In genomic region chr2:100814043-100814442, GRCh38 we compare ENCODE assay signal across 22 cellular contexts. TPM values are rescaled to one million over a fixed set of nuclear protein-coding genes. Genes with fewer than 3 reads are reported as not detected.
DNase-seq lines count a peak whose midpoint lies in the region; ATAC-seq and TF ChIP-seq lines count a peak whose summit lies in the region.
"Had no signal": no experiment of that assay in that cellular context is flagged by ENCODE, and none has a peak within 500 bp of the region (broad histone marks: within the 10 kb centered on the region; RNA-seq: fewer than 3 reads in every experiment).

No MANE protein-coding gene starts in this region.

- TF ChIP-seq POLR2A in GM18505 (IDR thresholded peaks at IDR 0.05; ENCODE audit: borderline replicate concordance, extremely low read depth, insufficient read depth, insufficient read length) = no peak
- no peak for TF ChIP-seq POLR2A in esophagus muscularis mucosa (IDR thresholded peaks at IDR 0.05; ENCODE audit: low read depth)
- TF ChIP-seq POLR2A in prostate gland (IDR thresholded peaks at IDR 0.05) = no peak

- H3K27ac Mint-ChIP-seq in activated naive CD4-positive, alpha-beta T cell treated with anti-CD3 and anti-CD28 coated beads, Interleukin-2, amount 10 ng/mL, durations not matched to agents 7 days and 5 days = peak overlapping the region; percentile 89
- peak overlapping the region; percentile 21 for H3K27ac Mint-ChIP-seq in CD4-positive, alpha-beta T cell
- H3K27ac Mint-ChIP-seq: HFFc6, natural killer cell had no signal

- no peaks in the 10 kb centered on the region for H3K36me3 Mint-ChIP-seq in activated naive CD4-positive, alpha-beta T cell treated with anti-CD3 and anti-CD28 coated beads, Interleukin-2, amount 10 ng/mL, durations not matched to agents 7 days and 5 days
- no peaks in the 10 kb centered on the region for H3K36me3 Mint-ChIP-seq in CD4-positive, alpha-beta T cell (ENCODE audit: low read depth)
- H3K36me3 Mint-ChIP-seq: natural killer cell had no signal

- CTCF ChIA-PET in activated naive CD4-positive, alpha-beta T cell treated with anti-CD3 and anti-CD28 coated beads, Interleukin-2, amount 10 ng/mL, durations not matched to agents 7 days and 5 days (lab: Charles Lee) = interaction anchor here (0.5 kb wide), 1 partner anchor 11 kb away, joined by 3 read pairs; no protein-coding TSS in a partner anchor
- CTCF ChIA-PET in CD4-positive, alpha-beta T cell (lab: Charles Lee) = no interaction called here

- TF ChIP-seq CTCF in CD4-positive, alpha-beta T cell (IDR thresholded peaks at IDR 0.05) = no peak
- TF ChIP-seq CTCF in brain microvascular endothelial cell (IDR thresholded peaks at IDR 0.05; ENCODE audit: low read depth, low read length, missing control alignments) (no peak), psoas muscle (IDR thresholded peaks at IDR 0.05) (no peak), esophagus muscularis mucosa (IDR thresholded peaks at IDR 0.05) (no peak), prostate gland (IDR thresholded peaks at IDR 0.05) (no peak)

- peaks cover 15% of the 10 kb centered on the region for H3K4me1 ChIP-seq in psoas muscle
- H3K4me1 ChIP-seq in esophagus muscularis mucosa = peaks cover 29 to 35% (median 31%) of the 10 kb centered on the region in 4 donors
- no peaks in the 10 kb centered on the region for H3K4me1 ChIP-seq in prostate gland (replicated peaks)

- no peak for ATAC-seq in CD4-positive, alpha-beta T cell (ENCODE audit: poor library complexity)
- ATAC-seq in psoas muscle (no peak), GM18505 (IDR thresholded peaks at IDR 0.05; ENCODE audit: unreplicated experiment) (no peak)
- ATAC-seq: esophagus mucosa, natural killer cell had no signal

- no peak for TF ChIP-seq EP300 in esophagus muscularis mucosa (IDR thresholded peaks at IDR 0.05)

- in situ Hi-C loops in brain microvascular endothelial cell (cut with HindIII; ENCODE audit: low pct_ligation_motif_present, low sequenced_read_pairs) = no loop called here

- intact Hi-C loops in CD4-positive, alpha-beta T cell (cut with DNase I, micrococcal nuclease) = loop anchor here (10.0 kb wide), 2 partner anchors 169 to 171 kb away; no protein-coding TSS in a partner anchor
- intact Hi-C loops in psoas muscle (cut with DNase I) (loop anchor here in 1 of 2 donors (10.0 kb wide), 2 partner anchors 141 to 171 kb away; no protein-coding TSS in a partner anchor), esophagus muscularis mucosa (cut with DNase I) (no loop called here), prostate gland (cut with DNase I) (no loop called here)

- H3K27me3 ChIP-seq in CD4-positive, alpha-beta T cell (ENCODE audit: control insufficient read depth, insufficient read depth, low read length) = no peaks in the 10 kb centered on the region
- H3K27me3 ChIP-seq in brain microvascular endothelial cell (replicated peaks) (no peaks in the 10 kb centered on the region), psoas muscle (ENCODE audit: insufficient read depth in 3 of 3, low read length in 2 of 3) (no peaks in the 10 kb centered on the region), esophagus muscularis mucosa (peaks cover 0 to under 1% (median 0%) of the 10 kb centered on the region in 4 donors), prostate gland (replicated peaks; ENCODE audit: insufficient read depth) (no peaks in the 10 kb centered on the region)
- H3K27me3 ChIP-seq: ovary had no signal

- peaks cover 33% of the 10 kb centered on the region for H3K27me3 Mint-ChIP-seq in activated naive CD4-positive, alpha-beta T cell treated with anti-CD3 and anti-CD28 coated beads, Interleukin-2, amount 10 ng/mL, durations not matched to agents 7 days and 5 days
- peaks cover 11% of the 10 kb centered on the region for H3K27me3 Mint-ChIP-seq in CD4-positive, alpha-beta T cell

- POLR2A ChIA-PET in CD4-positive, alpha-beta T cell (lab: Charles Lee) = no interaction called here

- H3K4me3 Mint-ChIP-seq in activated naive CD4-positive, alpha-beta T cell treated with anti-CD3 and anti-CD28 coated beads, Interleukin-2, amount 10 ng/mL, durations not matched to agents 7 days and 5 days = no peak overlapping the region
- H3K4me3 Mint-ChIP-seq in CD4-positive, alpha-beta T cell = no peak overlapping the region
- H3K4me3 Mint-ChIP-seq: HFFc6, natural killer cell had no signal

- 72 to 97% (median 89%) methylated on average over 3 of the region's 3 CpGs for WGBS in psoas muscle, 3 donors
- WGBS in esophagus muscularis mucosa = 90% methylated on average over 3 of the region's 3 CpGs
- 89% methylated on average over 3 of the region's 3 CpGs for WGBS in prostate gland

- H3K4me1 Mint-ChIP-seq in activated naive CD4-positive, alpha-beta T cell treated with anti-CD3 and anti-CD28 coated beads, Interleukin-2, amount 10 ng/mL, durations not matched to agents 7 days and 5 days = peaks cover 51% of the 10 kb centered on the region
- peaks cover 28% of the 10 kb centered on the region for H3K4me1 Mint-ChIP-seq in CD4-positive, alpha-beta T cell (ENCODE audit: low read depth)

- no peak overlapping the region for H3K27ac ChIP-seq in CD4-positive, alpha-beta T cell (ENCODE audit: low read depth, low read length)
- H3K27ac ChIP-seq in brain microvascular endothelial cell = peak overlapping the region; percentile 34
- H3K27ac ChIP-seq in psoas muscle = peak overlapping the region; percentile 14
- H3K27ac ChIP-seq in esophagus muscularis mucosa (replicated peaks in 1 of 4) = peak overlapping the region in 1 of 4 donors; percentile 39
- H3K27ac ChIP-seq in prostate gland = no peak overlapping the region
- H3K27ac ChIP-seq: GM23248, ovary had no signal

- H3K4me3 ChIP-seq in brain microvascular endothelial cell (ENCODE audit: low read depth, low read length) (no peak overlapping the region), psoas muscle (no peak overlapping the region), esophagus muscularis mucosa (no peak overlapping the region), prostate gland (no peak overlapping the region)
- H3K4me3 ChIP-seq: GM23248, ovary had no signal

- no peak for DNase-seq in activated naive CD4-positive, alpha-beta T cell treated with anti-CD3 and anti-CD28 coated beads, Interleukin-2, amount 10 ng/mL, durations not matched to agents 7 days and 5 days
- no peak for DNase-seq in activated naive CD4-positive, alpha-beta T cell (lab: John Stamatoyannopoulos, UW)
- no peak for DNase-seq in CD4-positive, alpha-beta T cell
- DNase-seq in brain microvascular endothelial cell (no peak), psoas muscle (no peak), esophagus muscularis mucosa (ENCODE audit: extremely low spot score) (no peak), prostate gland (ENCODE audit: low spot score) (no peak)
- DNase-seq: activated CD4-positive, alpha-beta T cell treated with anti-CD3 and anti-CD28 coated beads for 1 hour; activated gamma-delta T cell treated with Interleukin-2 at 50 U/mL for 16 hours; aorta; effector CD4-positive, alpha-beta T cell; natural killer cell; NCI-H1092 treated with DMSO at 0.1 percent for 48 hours; NCI-H2029; NCI-H345; ovary; SHP77 treated with DMSO at 0.1 percent for 48 hours; SW 1271 had no signal

- H3K36me3 ChIP-seq in brain microvascular endothelial cell (replicated peaks) (no peaks in the 10 kb centered on the region), psoas muscle (ENCODE audit: insufficient read depth in 1 of 2, low read depth in 1 of 2) (no peaks in the 10 kb centered on the region), esophagus muscularis mucosa (no peaks in the 10 kb centered on the region), prostate gland (no peaks in the 10 kb centered on the region)
- H3K36me3 ChIP-seq: ovary had no signal

- H3K9me3 ChIP-seq in CD4-positive, alpha-beta T cell (ENCODE audit: control insufficient read depth, low read length) = no peaks in the 10 kb centered on the region
- no peaks in the 10 kb centered on the region for H3K9me3 ChIP-seq in psoas muscle
- H3K9me3 ChIP-seq in esophagus muscularis mucosa = no peaks in the 10 kb centered on the region
- no peaks in the 10 kb centered on the region for H3K9me3 ChIP-seq in prostate gland
- H3K9me3 ChIP-seq: ovary had no signal

- H3K9me3 Mint-ChIP-seq in activated naive CD4-positive, alpha-beta T cell treated with anti-CD3 and anti-CD28 coated beads, Interleukin-2, amount 10 ng/mL, durations not matched to agents 7 days and 5 days = no peaks in the 10 kb centered on the region
- no peaks in the 10 kb centered on the region for H3K9me3 Mint-ChIP-seq in CD4-positive, alpha-beta T cell
- H3K9me3 Mint-ChIP-seq: HFFc6, natural killer cell had no signal

RNA-seq across cellular contexts. Expression of gene NPAS2, which starts 5.9 kb away (rescaled TPM):
- total RNA-seq in CD4-positive, alpha-beta T cell = 10 to 100 TPM in 1 of 2 experiments, 1 to 10 TPM in 1; 9.8 to 10.7 TPM
- total RNA-seq in psoas muscle (10 to 100 TPM in 3 of 4 donors, 1 to 10 TPM in 1; 8.7 to 42.7 (median 16.9) TPM), esophagus muscularis mucosa (10 to 100 TPM; 14.1 to 45.8 (median 28.1) TPM), prostate gland (10 to 100 TPM; 24.2 to 45.8 TPM)
- 10 to 100 TPM in 2 of 3 donors, 1 to 10 TPM in 1; 8.5 to 56.2 (median 17.3) TPM for polyA plus RNA-seq in psoas muscle
- total RNA-seq: natural killer cell had no signal

Comparison
In these comparisons a context has a peak if more than half of its experiments do, and no peak if none do; other contexts are left out.
1. H3K27ac ChIP-seq: peak in brain microvascular endothelial cell (single experiment) and psoas muscle (single experiment); none in CD4-positive, alpha-beta T cell (single experiment) and prostate gland (0 of 2).
2. intact Hi-C loops: an anchor here in CD4-positive, alpha-beta T cell (10.0 kb wide); none called in esophagus muscularis mucosa and prostate gland.